18 cellular contexts compared by ENCODE assay signal in the genomic region with DNA sequence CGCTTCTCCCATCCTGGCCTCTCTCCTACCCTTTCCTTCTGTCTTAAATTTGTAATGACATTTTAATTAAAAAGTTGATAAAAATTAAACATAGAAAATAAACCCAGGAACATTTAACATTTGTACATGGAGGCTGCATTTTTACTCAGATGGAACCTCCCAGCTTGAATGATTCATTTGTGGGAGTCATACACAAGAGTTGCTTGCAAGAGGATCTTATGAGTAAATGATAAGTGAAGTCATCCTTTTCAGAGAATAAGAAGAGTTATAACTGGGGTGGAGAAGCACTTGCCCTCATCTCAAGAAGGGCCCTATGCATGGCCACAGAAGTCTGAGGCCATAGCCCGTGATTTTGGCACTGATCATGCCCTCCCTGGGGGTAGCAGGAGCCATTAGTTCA.
DNase-seq lines count a peak whose midpoint lies in the region; ATAC-seq and TF ChIP-seq lines count a peak whose summit lies in the region.
"Had no signal": no experiment of that assay in that cellular context is flagged by ENCODE, and none has a peak within 500 bp of the region (broad histone marks: within the 10 kb centered on the region; RNA-seq: fewer than 3 reads in every experiment).

No MANE protein-coding gene starts in this region.

- DNase-seq in activated CD4-positive, alpha-beta T cell treated with anti-CD3 and anti-CD28 coated beads for 36 hours: no peak
- no peak for DNase-seq in activated CD4-positive, alpha-beta T cell treated with anti-CD3 and anti-CD28 coated beads, Interleukin-2, amount 10 ng/mL, durations not matched to agents 24 days and 14 days
- DNase-seq in adipocyte (ENCODE audit: low read depth) (peak; percentile 59), fibroblast of the conjunctiva (ENCODE audit: low read depth) (peak; percentile 45), lower lobe of right lung (no peak), MG63 (no peak)
- no peak for DNase-seq in T-helper 2 cell treated with Interferon-gamma antibody and Interleukin-4, amounts not matched to agents 5 μg/mL and 100 μg/mL, for 36 hours (ENCODE audit: low spot score)
- DNase-seq: activated gamma-delta T cell treated with Interleukin-2 at 50 U/mL for 16 hours; effector CD8-positive, alpha-beta T cell; kidney; NCI-H1048; NK-92 treated with Interleukin-12 subunit alpha and Interleukin-12 subunit beta, amount 100 ng/mL, for 24 hours; psoas muscle; SHP77 treated with DMSO at 0.1 percent for 48 hours; trophoblast cell had no signal

- H3K27me3 Mint-ChIP-seq in activated CD4-positive, alpha-beta T cell treated with anti-CD3 and anti-CD28 coated beads for 36 hours: peaks cover 4% of the 10 kb centered on the region
- H3K27me3 Mint-ChIP-seq in activated CD4-positive, alpha-beta T cell treated with anti-CD3 and anti-CD28 coated beads, Interleukin-2, amount 10 ng/mL, durations not matched to agents 24 days and 14 days: no peaks in the 10 kb centered on the region
- H3K27me3 Mint-ChIP-seq in T-helper 2 cell treated with Interferon-gamma antibody and Interleukin-4, amounts not matched to agents 5 μg/mL and 100 μg/mL, for 36 hours (ENCODE audit: low read depth): no peaks in the 10 kb centered on the region

- H3K9me3 ChIP-seq in adipocyte (ENCODE audit: control insufficient read depth, low read length) (peaks cover 14% of the 10 kb centered on the region), lower lobe of right lung (peaks cover 4% of the 10 kb centered on the region), MG63 (no peaks in the 10 kb centered on the region)
- H3K9me3 ChIP-seq: psoas muscle had no signal

- H3K27ac Mint-ChIP-seq in activated CD4-positive, alpha-beta T cell treated with anti-CD3 and anti-CD28 coated beads for 36 hours: no peak overlapping the region
- no peak overlapping the region for H3K27ac Mint-ChIP-seq in activated CD4-positive, alpha-beta T cell treated with anti-CD3 and anti-CD28 coated beads, Interleukin-2, amount 10 ng/mL, durations not matched to agents 24 days and 14 days
- H3K27ac Mint-ChIP-seq in T-helper 2 cell treated with Interferon-gamma antibody and Interleukin-4, amounts not matched to agents 5 μg/mL and 100 μg/mL, for 36 hours: no peak overlapping the region

- H3K4me3 Mint-ChIP-seq in activated CD4-positive, alpha-beta T cell treated with anti-CD3 and anti-CD28 coated beads for 36 hours: no peak overlapping the region
- no peak overlapping the region for H3K4me3 Mint-ChIP-seq in activated CD4-positive, alpha-beta T cell treated with anti-CD3 and anti-CD28 coated beads, Interleukin-2, amount 10 ng/mL, durations not matched to agents 24 days and 14 days
- no peak overlapping the region for H3K4me3 Mint-ChIP-seq in T-helper 2 cell treated with Interferon-gamma antibody and Interleukin-4, amounts not matched to agents 5 μg/mL and 100 μg/mL, for 36 hours

- intact Hi-C loops in activated CD4-positive, alpha-beta T cell treated with anti-CD3 and anti-CD28 coated beads for 36 hours (cut with DNase I, micrococcal nuclease): no loop called here
- intact Hi-C loops in activated CD4-positive, alpha-beta T cell treated with anti-CD3 and anti-CD28 coated beads, Interleukin-2, amount 10 ng/mL, durations not matched to agents 24 days and 14 days (cut with micrococcal nuclease): no loop called here
- intact Hi-C loops in lower lobe of right lung (cut with DNase I): no loop called here

- no peaks in the 10 kb centered on the region for H3K36me3 Mint-ChIP-seq in activated CD4-positive, alpha-beta T cell treated with anti-CD3 and anti-CD28 coated beads for 36 hours (ENCODE audit: low read depth)
- no peaks in the 10 kb centered on the region for H3K36me3 Mint-ChIP-seq in activated CD4-positive, alpha-beta T cell treated with anti-CD3 and anti-CD28 coated beads, Interleukin-2, amount 10 ng/mL, durations not matched to agents 24 days and 14 days (ENCODE audit: low read depth)
- H3K36me3 Mint-ChIP-seq in T-helper 2 cell treated with Interferon-gamma antibody and Interleukin-4, amounts not matched to agents 5 μg/mL and 100 μg/mL, for 36 hours (ENCODE audit: low read depth): no peaks in the 10 kb centered on the region

- POLR2A ChIA-PET in activated CD4-positive, alpha-beta T cell treated with anti-CD3 and anti-CD28 coated beads for 36 hours (lab: Charles Lee): no interaction called here

- no peak overlapping the region for H3K9ac ChIP-seq in adipocyte (ENCODE audit: low read length)

- no peak for TF ChIP-seq CTCF in lower lobe of right lung (IDR thresholded peaks at IDR 0.05)

- H3K36me3 ChIP-seq in adipocyte (ENCODE audit: control insufficient read depth, insufficient read depth, low read length, severe bottlenecking) (no peaks in the 10 kb centered on the region), lower lobe of right lung (no peaks in the 10 kb centered on the region), MG63 (no peaks in the 10 kb centered on the region)
- H3K36me3 ChIP-seq: cardiac muscle cell had no signal

- no peak overlapping the region for H3K27ac ChIP-seq in lower lobe of right lung
- H3K27ac ChIP-seq: 22Rv1, cardiac muscle cell, psoas muscle had no signal

- H3K27me3 ChIP-seq in adipocyte (replicated peaks; ENCODE audit: control insufficient read depth, insufficient read depth, low read length) (no peaks in the 10 kb centered on the region), lower lobe of right lung (ENCODE audit: low read depth) (no peaks in the 10 kb centered on the region), MG63 (no peaks in the 10 kb centered on the region)
- H3K27me3 ChIP-seq: cardiac muscle cell had no signal

- peak; percentile 44 for ATAC-seq in activated CD4-positive, alpha-beta T cell treated with anti-CD3 and anti-CD28 coated beads for 36 hours
- ATAC-seq in lower lobe of right lung (no peak), GM21717 (IDR thresholded peaks at IDR 0.05; ENCODE audit: unreplicated experiment) (no peak)
- ATAC-seq: psoas muscle had no signal

- H3K4me1 Mint-ChIP-seq in activated CD4-positive, alpha-beta T cell treated with anti-CD3 and anti-CD28 coated beads for 36 hours: peaks cover 2% of the 10 kb centered on the region
- H3K4me1 Mint-ChIP-seq in activated CD4-positive, alpha-beta T cell treated with anti-CD3 and anti-CD28 coated beads, Interleukin-2, amount 10 ng/mL, durations not matched to agents 24 days and 14 days: peaks cover 2% of the 10 kb centered on the region
- H3K4me1 Mint-ChIP-seq in T-helper 2 cell treated with Interferon-gamma antibody and Interleukin-4, amounts not matched to agents 5 μg/mL and 100 μg/mL, for 36 hours (ENCODE audit: low read depth): peaks cover 2% of the 10 kb centered on the region

- CTCF ChIA-PET in activated CD4-positive, alpha-beta T cell treated with anti-CD3 and anti-CD28 coated beads for 36 hours (lab: Charles Lee): no interaction called here

- H3K4me3 ChIP-seq in adipocyte (ENCODE audit: low read length): no peak overlapping the region
- no peak overlapping the region for H3K4me3 ChIP-seq in lower lobe of right lung
- H3K4me3 ChIP-seq in MG63: no peak overlapping the region
- H3K4me3 ChIP-seq: cardiac muscle cell, psoas muscle had no signal

- peaks cover 9% of the 10 kb centered on the region for H3K9me3 Mint-ChIP-seq in activated CD4-positive, alpha-beta T cell treated with anti-CD3 and anti-CD28 coated beads for 36 hours (ENCODE audit: low read depth)
- peaks cover 11% of the 10 kb centered on the region for H3K9me3 Mint-ChIP-seq in activated CD4-positive, alpha-beta T cell treated with anti-CD3 and anti-CD28 coated beads, Interleukin-2, amount 10 ng/mL, durations not matched to agents 24 days and 14 days
- H3K9me3 Mint-ChIP-seq in T-helper 2 cell treated with Interferon-gamma antibody and Interleukin-4, amounts not matched to agents 5 μg/mL and 100 μg/mL, for 36 hours: peaks cover 14% of the 10 kb centered on the region

- peaks cover 18% of the 10 kb centered on the region for H3K4me1 ChIP-seq in adipocyte (ENCODE audit: control insufficient read depth, insufficient read depth, low read length)
- H3K4me1 ChIP-seq in lower lobe of right lung: no peaks in the 10 kb centered on the region
- H3K4me1 ChIP-seq: psoas muscle had no signal

Comparison
In these comparisons a context has a peak if more than half of its experiments do, and no peak if none do; other contexts are left out.
1. DNase-seq: peak in adipocyte (single experiment) and fibroblast of the conjunctiva (single experiment); none in activated CD4-positive, alpha-beta T cell treated with anti-CD3 and anti-CD28 coated beads for 36 hours (single experiment), activated CD4-positive, alpha-beta T cell treated with anti-CD3 and anti-CD28 coated beads, Interleukin-2, amount 10 ng/mL, durations not matched to agents 24 days and 14 days (single experiment), T-helper 2 cell treated with Interferon-gamma antibody and Interleukin-4, amounts not matched to agents 5 μg/mL and 100 μg/mL, for 36 hours (single experiment), lower lobe of right lung (single experiment) and MG63 (single experiment).